24 cellular contexts compared by ENCODE assay signal in the genomic region with DNA sequence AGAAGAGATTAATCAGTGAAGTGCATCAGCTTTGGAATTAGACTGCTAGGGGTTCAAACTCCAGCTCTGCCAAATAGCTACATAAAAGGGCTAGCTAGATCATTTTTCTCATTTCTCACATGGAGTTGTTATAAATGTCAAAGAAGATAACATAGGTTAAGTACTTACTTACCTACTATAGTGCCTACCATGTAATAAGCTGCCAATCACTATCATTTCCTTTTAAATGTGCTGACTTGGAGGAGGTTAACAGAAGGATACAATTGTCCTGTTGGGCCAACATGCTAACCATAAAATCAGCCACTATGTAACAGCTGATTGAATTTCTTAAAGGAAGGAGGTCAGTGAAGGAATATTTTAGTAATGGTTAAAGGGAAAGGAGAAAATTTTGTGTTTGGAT. TPM values are rescaled to one million over a fixed set of nuclear protein-coding genes. Genes with fewer than 3 reads are reported as not detected.
DNase-seq lines count a peak whose midpoint lies in the region; ATAC-seq and FAIRE-seq lines count a peak whose summit lies in the region.
"Had no signal": no experiment of that assay in that cellular context is flagged by ENCODE, and none has a peak within 500 bp of the region (broad histone marks: within the 10 kb centered on the region; RNA-seq: fewer than 3 reads in every experiment).

No MANE protein-coding gene starts in this region.

- no peaks in the 10 kb centered on the region for H3K27me3 Mint-ChIP-seq in activated naive CD4-positive, alpha-beta T cell treated with anti-CD3 and anti-CD28 coated beads, Interleukin-2, amount 50 U/mL, for 24 hours
- no peaks in the 10 kb centered on the region for H3K27me3 Mint-ChIP-seq in activated naive CD4-positive, alpha-beta T cell treated with anti-CD3 and anti-CD28 coated beads for 36 hours (ENCODE audit: low read depth)
- H3K27me3 Mint-ChIP-seq: B cell, IgD-negative memory B cell had no signal

- peak overlapping the region; percentile 62 for H3K27ac Mint-ChIP-seq in activated naive CD4-positive, alpha-beta T cell treated with anti-CD3 and anti-CD28 coated beads, Interleukin-2, amount 50 U/mL, for 24 hours
- H3K27ac Mint-ChIP-seq in activated naive CD4-positive, alpha-beta T cell treated with anti-CD3 and anti-CD28 coated beads for 36 hours: no peak overlapping the region
- H3K27ac Mint-ChIP-seq: B cell; CD8-positive, alpha-beta T cell; HFFc6; IgD-negative memory B cell had no signal

- no peaks in the 10 kb centered on the region for H3K9me3 Mint-ChIP-seq in activated naive CD4-positive, alpha-beta T cell treated with anti-CD3 and anti-CD28 coated beads, Interleukin-2, amount 50 U/mL, for 24 hours
- H3K9me3 Mint-ChIP-seq in activated naive CD4-positive, alpha-beta T cell treated with anti-CD3 and anti-CD28 coated beads for 36 hours: no peaks in the 10 kb centered on the region
- H3K9me3 Mint-ChIP-seq: CD8-positive, alpha-beta T cell; HFFc6; IgD-negative memory B cell had no signal

- H3K4me3 Mint-ChIP-seq in activated naive CD4-positive, alpha-beta T cell treated with anti-CD3 and anti-CD28 coated beads, Interleukin-2, amount 50 U/mL, for 24 hours: no peak overlapping the region
- no peak overlapping the region for H3K4me3 Mint-ChIP-seq in activated naive CD4-positive, alpha-beta T cell treated with anti-CD3 and anti-CD28 coated beads for 36 hours
- H3K4me3 Mint-ChIP-seq: B cell; CD8-positive, alpha-beta T cell; HFFc6; IgD-negative memory B cell had no signal

- H3K27me3 ChIP-seq in small intestine (ENCODE audit: control insufficient read depth in 2 of 2, insufficient read depth in 2 of 2, low read length in 2 of 2): no peaks in the 10 kb centered on the region
- H3K27me3 ChIP-seq: BLaER1 treated with 17β-estradiol and CSF1 and Interleukin-3, amounts not matched to agents 10 nM and 100 nM had no signal

- FAIRE-seq in small intestine (lab: Jason Lieb, UNC): no peak
- FAIRE-seq: GM12892, GM18507, HTR-8/SVneo had no signal

- no peaks in the 10 kb centered on the region for H3K9me3 ChIP-seq in small intestine (ENCODE audit: control insufficient read depth, low read depth)

- no peak overlapping the region for H3K4me3 ChIP-seq in small intestine (ENCODE audit: low read depth in 1 of 2, low read length in 2 of 2)
- H3K4me3 ChIP-seq: BLaER1 treated with 17β-estradiol and CSF1 and Interleukin-3, amounts not matched to agents 10 nM and 100 nM had no signal

- peak; percentile 26 for ATAC-seq in left colon
- no peak for ATAC-seq in HG03139 (IDR thresholded peaks at IDR 0.05; ENCODE audit: unreplicated experiment)
- no peak for ATAC-seq in GM18873 (IDR thresholded peaks at IDR 0.05; ENCODE audit: low FRiP score, unreplicated experiment)
- ATAC-seq: CD8-positive, alpha-beta T cell; HCT116 had no signal

- H3K27ac ChIP-seq in small intestine (ENCODE audit: low read depth in 1 of 2, low read length in 1 of 2): no peak overlapping the region
- H3K27ac ChIP-seq: BLaER1 treated with 17β-estradiol and CSF1 and Interleukin-3, amounts not matched to agents 10 nM and 100 nM had no signal

- CTCF ChIA-PET in activated naive CD4-positive, alpha-beta T cell treated with anti-CD3 and anti-CD28 coated beads for 36 hours (lab: Charles Lee): no interaction called here

- H3K4me1 Mint-ChIP-seq in activated naive CD4-positive, alpha-beta T cell treated with anti-CD3 and anti-CD28 coated beads, Interleukin-2, amount 50 U/mL, for 24 hours: peaks cover 46% of the 10 kb centered on the region
- H3K4me1 Mint-ChIP-seq in activated naive CD4-positive, alpha-beta T cell treated with anti-CD3 and anti-CD28 coated beads for 36 hours (ENCODE audit: low read depth): peaks cover 33% of the 10 kb centered on the region

- no peak for DNase-seq in activated naive CD4-positive, alpha-beta T cell treated with anti-CD3 and anti-CD28 coated beads for 36 hours
- DNase-seq in NCI-H2227 (lab: John Stamatoyannopoulos, UW; ENCODE audit: unreplicated experiment) (peak; percentile 64), left colon (no peak), small intestine (peak; percentile 33), NCI-H2171 (lab: John Stamatoyannopoulos, UW) (no peak)
- DNase-seq: 8988T; Calu3; CD8-positive, alpha-beta T cell; DMS 273 treated with DMSO at 0.1 percent for 48 hours; DMS79; GDM1; GOT3; H7; HFFc6 had no signal

- intact Hi-C loops in activated naive CD4-positive, alpha-beta T cell treated with anti-CD3 and anti-CD28 coated beads for 36 hours (cut with micrococcal nuclease): no loop called here
- intact Hi-C loops in left colon (cut with DNase I, micrococcal nuclease): no loop called here

- peaks cover 17% of the 10 kb centered on the region for H3K36me3 Mint-ChIP-seq in activated naive CD4-positive, alpha-beta T cell treated with anti-CD3 and anti-CD28 coated beads, Interleukin-2, amount 50 U/mL, for 24 hours
- H3K36me3 Mint-ChIP-seq in activated naive CD4-positive, alpha-beta T cell treated with anti-CD3 and anti-CD28 coated beads for 36 hours (ENCODE audit: low read depth): peaks cover 17% of the 10 kb centered on the region

- peaks cover 4 to 8% of the 10 kb centered on the region in 2 donors for H3K36me3 ChIP-seq in small intestine (ENCODE audit: control insufficient read depth in 2 of 2, insufficient read depth in 2 of 2, low read length in 2 of 2)

- peaks cover 0 to 3% of the 10 kb centered on the region in 2 donors for H3K4me1 ChIP-seq in small intestine (ENCODE audit: control insufficient read depth in 2 of 2, insufficient read depth in 1 of 2, low read depth in 1 of 2, low read length in 1 of 2)

RNA-seq across cellular contexts. Expression of a gene that starts 40.7 kb away (rescaled TPM):
- 10 to 100 TPM; 27.4 to 29.3 TPM for total RNA-seq in activated naive CD4-positive, alpha-beta T cell treated with anti-CD3 and anti-CD28 coated beads for 36 hours
- 10 to 100 TPM; 31.8 to 33.4 TPM for total RNA-seq in left colon
- 1 to 10 TPM; 6.2 to 9.2 (median 6.5) TPM for polyA plus RNA-seq in small intestine

Comparison
In these comparisons a context has a peak if more than half of its experiments do, and no peak if none do; other contexts are left out.
1. DNase-seq: peak in NCI-H2227 (single experiment) and small intestine (single experiment); none in activated naive CD4-positive, alpha-beta T cell treated with anti-CD3 and anti-CD28 coated beads for 36 hours (single experiment), left colon (0 of 2) and NCI-H2171 (single experiment).